Comparison of ENCODE assay signal across 8 cellular contexts in genomic region chr7:128697301-128697905, GRCh38. TPM values are rescaled to one million over a fixed set of nuclear protein-coding genes. Genes with fewer than 3 reads are reported as not detected.
DNase-seq lines count a peak whose midpoint lies in the region; ATAC-seq and TF ChIP-seq lines count a peak whose summit lies in the region.

No MANE protein-coding gene starts in this region.

- H3K4me3 Mint-ChIP-seq in stimulated activated memory B cell treated with anti-CD40 and anti-IgM and Interleukin-4, amounts not matched to agents 10 μg/mL and 1 μg/mL and 100 μg/mL, for 72 hours, result peak overlapping the region; percentile 85

- H3K27me3 ChIP-seq in lung (ENCODE audit: control insufficient read depth, insufficient read depth), result no peaks in the 10 kb centered on the region

- H3K9me3 Mint-ChIP-seq in stimulated activated memory B cell treated with anti-CD40 and anti-IgM and Interleukin-4, amounts not matched to agents 10 μg/mL and 1 μg/mL and 100 μg/mL, for 72 hours, result no peaks in the 10 kb centered on the region

- no peaks in the 10 kb centered on the region for H3K36me3 ChIP-seq in lung (ENCODE audit: control insufficient read depth in 2 of 2, insufficient read depth in 2 of 2, low read length in 2 of 2)

- peaks cover 0 to 6% of the 10 kb centered on the region in 2 donors for H3K9me3 ChIP-seq in lung (ENCODE audit: control insufficient read depth in 2 of 2, insufficient read depth in 1 of 2, low read length in 1 of 2)

- H3K36me3 Mint-ChIP-seq in stimulated activated memory B cell treated with anti-CD40 and anti-IgM and Interleukin-4, amounts not matched to agents 10 μg/mL and 1 μg/mL and 100 μg/mL, for 72 hours, result no peaks in the 10 kb centered on the region

- H3K4me1 ChIP-seq in lung (ENCODE audit: control insufficient read depth in 2 of 2, insufficient read depth in 2 of 2, low read length in 2 of 2), result peaks cover 0 to 6% of the 10 kb centered on the region in 2 donors

- peak overlapping the region; percentile 69 for H3K27ac Mint-ChIP-seq in stimulated activated memory B cell treated with anti-CD40 and anti-IgM and Interleukin-4, amounts not matched to agents 10 μg/mL and 1 μg/mL and 100 μg/mL, for 72 hours

- H3K4me1 Mint-ChIP-seq in stimulated activated memory B cell treated with anti-CD40 and anti-IgM and Interleukin-4, amounts not matched to agents 10 μg/mL and 1 μg/mL and 100 μg/mL, for 72 hours, result peaks cover 16% of the 10 kb centered on the region

- H3K4me3 ChIP-seq in coronary artery (peak overlapping the region; percentile 51), lung (no peak overlapping the region)

- TF ChIP-seq CTCF in coronary artery (IDR thresholded peaks at IDR 0.05) (no peak), lung (IDR thresholded peaks at IDR 0.05; ENCODE audit: control extremely low read depth, extremely low read depth) (no peak)

- 2 to 4% methylated on average over 37 of the region's 37 CpGs for WGBS in lung, 2 donors

- H3K27ac ChIP-seq in coronary artery (no peak overlapping the region), lung (ENCODE audit: low read depth in 1 of 2, low read length in 1 of 2) (no peak overlapping the region)

- DNase-seq in activated T-cell treated with anti-CD3 and anti-CD28 coated beads for 1 hour (ENCODE audit: low read depth), result peak; percentile 6
- no peak for DNase-seq in activated T-cell treated with anti-CD3 and anti-CD28 coated beads for 4 hours
- DNase-seq in T-helper 9 cell, result peak; percentile 7
- DNase-seq in coronary artery (ENCODE audit: low spot score), result no peak
- peak; percentile 55 for DNase-seq in lung (ENCODE audit: low spot score)
- DNase-seq in NCI-H2107 (lab: John Stamatoyannopoulos, UW), result no peak

- ATAC-seq in lung (ENCODE audit: insufficient read depth, low FRiP score) (peak; percentile 33), GM21367 (IDR thresholded peaks at IDR 0.05; ENCODE audit: unreplicated experiment) (no peak)
- ATAC-seq in stimulated activated memory B cell treated with anti-CD40 and anti-IgM and Interleukin-4, amounts not matched to agents 10 μg/mL and 1 μg/mL and 100 μg/mL, for 72 hours, result peak; percentile 87

- H3K27me3 Mint-ChIP-seq in stimulated activated memory B cell treated with anti-CD40 and anti-IgM and Interleukin-4, amounts not matched to agents 10 μg/mL and 1 μg/mL and 100 μg/mL, for 72 hours, result peaks cover 51% of the 10 kb centered on the region

RNA-seq across cellular contexts. Expression of gene GARIN1A, which starts 25.3 kb away (rescaled TPM):
- total RNA-seq in lung, result 1 to 10 TPM in 1 of 2 donors, under 1 TPM in 1; 0.48 to 1.6 TPM
- under 1 TPM; 0.35 to 0.71 TPM for polyA plus RNA-seq in lung

RNA-seq across cellular contexts. Expression of gene CALU, which starts 41.8 kb away (rescaled TPM):
- 100 to 1,000 TPM in 1 of 2 donors, 10 to 100 TPM in 1; 99.7 to 115 TPM for total RNA-seq in lung
- polyA plus RNA-seq in lung, result 10 to 100 TPM; 23.9 to 98.3 TPM

Comparison
In these comparisons a context has a peak if more than half of its experiments do, and no peak if none do; other contexts are left out.
1. DNase-seq: peak in activated T-cell treated with anti-CD3 and anti-CD28 coated beads for 1 hour (single experiment), T-helper 9 cell (single experiment) and lung (single experiment); none in activated T-cell treated with anti-CD3 and anti-CD28 coated beads for 4 hours (single experiment), coronary artery (single experiment) and NCI-H2107 (single experiment).